ENCODE assay signal across 8 cellular contexts in the genomic region with DNA sequence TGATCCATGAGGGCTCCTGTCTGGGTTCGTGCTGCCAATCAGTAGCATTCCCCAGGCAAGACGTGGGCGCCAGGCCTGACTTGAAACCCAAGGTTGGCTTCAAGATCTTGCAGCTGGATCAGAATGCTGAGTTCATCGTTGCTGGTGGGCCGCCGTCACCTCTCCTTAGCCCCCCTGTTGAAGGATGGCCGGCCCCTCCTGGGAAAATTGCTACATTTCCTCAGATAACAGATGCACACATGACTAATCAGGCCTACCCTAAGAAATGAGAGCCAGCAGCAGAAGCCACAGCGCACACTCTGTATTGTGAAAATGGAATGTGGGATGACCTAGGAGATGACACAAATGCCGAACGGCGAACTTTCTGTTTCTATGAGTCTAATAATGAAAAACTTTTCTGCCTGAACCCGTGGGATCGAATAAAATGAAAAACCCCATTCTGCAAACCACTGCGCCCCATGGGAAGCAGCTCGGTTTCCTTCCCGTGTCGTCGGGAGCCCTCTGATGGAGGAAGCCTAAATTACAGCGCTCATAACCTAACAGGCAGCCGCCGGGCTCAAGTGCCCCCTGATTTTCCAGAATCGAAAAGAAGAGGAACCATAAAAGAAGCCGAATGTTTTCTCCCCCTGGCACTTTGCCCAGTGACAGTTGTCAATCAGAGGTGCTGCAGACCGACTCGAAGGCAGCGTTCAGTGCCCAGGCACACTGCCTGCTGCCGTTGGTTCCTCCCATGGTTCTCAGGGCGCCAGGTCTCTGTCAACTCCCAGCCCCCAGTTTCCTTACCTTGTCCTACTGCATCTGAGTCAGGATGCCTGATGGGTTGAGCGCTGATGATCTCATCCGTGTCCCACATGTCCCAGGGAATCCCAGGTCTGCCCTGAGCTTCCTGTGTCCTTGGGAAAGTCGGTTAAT. TPM values are rescaled to one million over a fixed set of nuclear protein-coding genes. Genes with fewer than 3 reads are reported as not detected.
DNase-seq lines count a peak whose midpoint lies in the region; ATAC-seq and TF ChIP-seq lines count a peak whose summit lies in the region.

No MANE protein-coding gene starts in this region.

- H2AFZ ChIP-seq in IMR-90 (replicated peaks; ENCODE audit: low read length, poor library complexity): peak overlapping the region; percentile 83
- H2AFZ ChIP-seq in SK-N-SH (ENCODE audit: low read depth): no peak overlapping the region

- peaks cover 53% of the 10 kb centered on the region for H3K27me3 Mint-ChIP-seq in activated naive CD8-positive, alpha-beta T cell treated with anti-CD3 and anti-CD28 coated beads for 36 hours

- H2BK15ac ChIP-seq in IMR-90 (ENCODE audit: low read depth, low read length): peak overlapping the region; percentile 62; the same call in 1 of the 3 replicates

- TF ChIP-seq RAD21 in IMR-90 (IDR thresholded peaks at IDR 0.05; ENCODE audit: low read length) (peak; percentile 77), SK-N-SH (IDR thresholded peaks at IDR 0.05; ENCODE audit: low read length) (peak; percentile 92)

- no peaks in the 10 kb centered on the region for H3K9me2 ChIP-seq in SK-N-SH

- H3K9ac ChIP-seq in IMR-90 (ENCODE audit: low read depth, low read length): peak overlapping the region; percentile 56
- no peak overlapping the region for H3K9ac ChIP-seq in SK-N-SH

- TF ChIP-seq CTCF in IMR-90 (conservative IDR thresholded peaks at IDR 0.05; ENCODE audit: low read depth, low read length) (peak; percentile 76), SK-N-SH (IDR thresholded peaks at IDR 0.05) (peak; percentile 73), heart left ventricle (IDR thresholded peaks at IDR 0.05) (peak; percentile 65 to 91 (median 86)), retinal pigment epithelial cell (conservative IDR thresholded peaks at IDR 0.05; ENCODE audit: low read depth, low read length) (peak; percentile 80)

- peak overlapping the region; percentile 4 to 78 for H4K8ac ChIP-seq in IMR-90 (ENCODE audit: low read depth in 2 of 2, low read length in 2 of 2)

- H2AK5ac ChIP-seq in IMR-90 (ENCODE audit: low read depth, low read length): peak overlapping the region; percentile 89

- H3K36me3 ChIP-seq in IMR-90 (ENCODE audit: control insufficient read depth, insufficient read depth, low read length) (no peaks in the 10 kb centered on the region), SK-N-SH (replicated peaks in 1 of 2; ENCODE audit: control insufficient read depth in 1 of 2, insufficient read depth in 2 of 2, low read length in 1 of 2) (no peaks in the 10 kb centered on the region), heart left ventricle (no peaks in the 10 kb centered on the region)

- in situ Hi-C loops in IMR-90 (cut with MboI; ENCODE audit: low sequenced_read_pairs): loop anchor here (5.0 kb wide), 1 partner anchor 84 kb away; no protein-coding TSS in a partner anchor

- H3K4me1 ChIP-seq in IMR-90 (ENCODE audit: control insufficient read depth, insufficient read depth, low read length): peaks cover 30% of the 10 kb centered on the region
- H3K4me1 ChIP-seq in SK-N-SH (ENCODE audit: control insufficient read depth in 1 of 2, insufficient read depth in 2 of 2, low read depth in 1 of 2, low read length in 1 of 2): peaks cover 0 to 5% of the 10 kb centered on the region in 2 experiments; a peak in 1 of 4 replicates
- H3K4me1 ChIP-seq in heart left ventricle: peaks cover 4 to 44% (median 27%) of the 10 kb centered on the region in 12 donors

- no peak overlapping the region for H3K4me3 Mint-ChIP-seq in activated naive CD8-positive, alpha-beta T cell treated with anti-CD3 and anti-CD28 coated beads for 36 hours

- H3K27ac ChIP-seq in IMR-90 (ENCODE audit: insufficient read depth, low read length) (peak overlapping the region; percentile 71), SK-N-SH (ENCODE audit: low read depth in 2 of 2, low read length in 1 of 2) (no peak overlapping the region; a peak in 1 of 4 replicates), heart left ventricle (peak overlapping the region in 11 of 12 donors; percentile 11 to 84 (median 49))

- H3K4me2 ChIP-seq in IMR-90 (ENCODE audit: low read depth, low read length): peak overlapping the region; percentile 70
- peak overlapping the region; percentile 55; the same call in 1 of the 2 replicates for H3K4me2 ChIP-seq in SK-N-SH

- H2BK120ac ChIP-seq in IMR-90 (ENCODE audit: low read depth, low read length): peak overlapping the region; percentile 69

- intact Hi-C loops in IMR-90 (cut with micrococcal nuclease): loop anchor here (1.0 to 2.0 kb wide), 2 partner anchors 54 to 86 kb away; no protein-coding TSS in a partner anchor
- intact Hi-C loops in heart left ventricle (cut with DNase I): loop anchor here in 9 of 10 donors (1.0 to 10.0 kb wide), 12 partner anchors 16 to 288 kb away; a partner anchor contains a TSS

- H3K14ac ChIP-seq in IMR-90 (replicated peaks; ENCODE audit: low read depth, low read length): peak overlapping the region; percentile 80; the same call in 1 of the 2 replicates

- no peaks in the 10 kb centered on the region for H3K36me3 Mint-ChIP-seq in activated naive CD8-positive, alpha-beta T cell treated with anti-CD3 and anti-CD28 coated beads for 36 hours

- H3K9me1 ChIP-seq in IMR-90 (ENCODE audit: insufficient read depth, low read length): peaks cover 9% of the 10 kb centered on the region

- H3K27me3 ChIP-seq in IMR-90 (ENCODE audit: control insufficient read depth, insufficient read depth, low read length): no peaks in the 10 kb centered on the region
- no peaks in the 10 kb centered on the region for H3K27me3 ChIP-seq in SK-N-SH (ENCODE audit: insufficient read depth)
- H3K27me3 ChIP-seq in heart left ventricle: peaks cover 0 to 40% (median 18%) of the 10 kb centered on the region in 9 donors

- H2AK9ac ChIP-seq in IMR-90 (replicated peaks; ENCODE audit: low read depth, low read length, poor library complexity): peak overlapping the region; percentile 70

- CTCF ChIA-PET in IMR-90 (lab: Yijun Ruan, JAX) (interaction anchor here (0.6 to 1.7 kb wide), 6 partner anchors 14 to 88 kb away, joined by 3 to 5 read pairs (median 4); no protein-coding TSS in a partner anchor), SK-N-SH (lab: Yijun Ruan, JAX) (interaction anchor here (0.6 to 8.4 kb wide), 41 partner anchors 9 to 299 kb away, joined by 3 to 138 read pairs (median 5); a partner anchor contains a TSS)

- H2BK20ac ChIP-seq in IMR-90 (ENCODE audit: low read depth, low read length): peak overlapping the region; percentile 67

- peak overlapping the region; percentile 47 for H4K91ac ChIP-seq in IMR-90 (ENCODE audit: insufficient read depth, low read depth, low read length)

- peak overlapping the region; percentile 64 for H2BK5ac ChIP-seq in IMR-90 (ENCODE audit: low read depth, low read length, poor library complexity, severe bottlenecking)

- TF ChIP-seq EP300 in SK-N-SH (IDR thresholded peaks at IDR 0.05; ENCODE audit: borderline replicate concordance in 1 of 2, low read depth in 1 of 2, low read length in 1 of 2): no peak

- POLR2A ChIA-PET in IMR-90 (lab: Charles Lee; ENCODE audit: unreplicated experiment): no interaction called here
- POLR2A ChIA-PET in SK-N-SH (lab: Yijun Ruan, JAX): interaction anchor here (0.6 kb wide), 1 partner anchor 792 kb away, joined by 3 read pairs; no protein-coding TSS in a partner anchor

- H3K9me3 ChIP-seq in IMR-90 (ENCODE audit: control insufficient read depth, insufficient read depth, low read length) (no peaks in the 10 kb centered on the region), SK-N-SH (no peaks in the 10 kb centered on the region), heart left ventricle (no peaks in the 10 kb centered on the region)

- no peaks in the 10 kb centered on the region for H3K79me2 ChIP-seq in SK-N-SH (ENCODE audit: insufficient read depth)

- no peaks in the 10 kb centered on the region for H3K9me3 Mint-ChIP-seq in activated naive CD8-positive, alpha-beta T cell treated with anti-CD3 and anti-CD28 coated beads for 36 hours

- H4K20me1 ChIP-seq in IMR-90 (ENCODE audit: insufficient read depth, low read length): no peaks in the 10 kb centered on the region
- H4K20me1 ChIP-seq in SK-N-SH (ENCODE audit: insufficient read depth): no peaks in the 10 kb centered on the region

- peaks cover 25% of the 10 kb centered on the region for H3K4me1 Mint-ChIP-seq in activated naive CD8-positive, alpha-beta T cell treated with anti-CD3 and anti-CD28 coated beads for 36 hours

- ATAC-seq in IMR-90 (ENCODE audit: low read depth) (peak; percentile 68), heart left ventricle (peak; percentile 35 to 74 (median 70)), GM19351 (IDR thresholded peaks at IDR 0.05; ENCODE audit: unreplicated experiment) (no peak)

- H3F3A ChIP-seq in SK-N-SH (replicated peaks; ENCODE audit: insufficient read depth): no peaks in the 10 kb centered on the region

- DNase-seq in NCI-H146 (lab: John Stamatoyannopoulos, UW) (peak; percentile 0), NCI-H146 treated with DMSO at 0.1 percent for 48 hours (lab: John Stamatoyannopoulos, UW; ENCODE audit: unreplicated experiment) (no peak), IMR-90 (peak; percentile 94), SK-N-SH (peak; percentile 81), heart left ventricle (peak; percentile 70 to 82 (median 77)), retinal pigment epithelial cell (ENCODE audit: low read depth) (no peak)
- peak; percentile 51 for DNase-seq in activated naive CD8-positive, alpha-beta T cell treated with anti-CD3 and anti-CD28 coated beads for 36 hours

- H3K23ac ChIP-seq in IMR-90 (ENCODE audit: low read depth, low read length): peak overlapping the region; percentile 75

- peak overlapping the region; percentile 2; the same call in 1 of the 2 replicates for H3K4me3 ChIP-seq in IMR-90 (ENCODE audit: insufficient read depth, low read depth, low read length)
- no peak overlapping the region; a peak in 1 of 4 replicates for H3K4me3 ChIP-seq in SK-N-SH (ENCODE audit: low read depth in 2 of 2, low read length in 1 of 2)
- H3K4me3 ChIP-seq in heart left ventricle: peak overlapping the region in 9 of 12 donors; percentile 4 to 27 (median 17)
- H3K4me3 ChIP-seq in retinal pigment epithelial cell (ENCODE audit: low read length): no peak overlapping the region

- no TSS peak for BruUV-seq in IMR-90 (replicated peaks; lab: Mats Ljungman, UMichigan)

- peak overlapping the region; percentile 6 for H4K5ac ChIP-seq in IMR-90 (ENCODE audit: low read depth, low read length)

- no peak overlapping the region for H3K27ac Mint-ChIP-seq in activated naive CD8-positive, alpha-beta T cell treated with anti-CD3 and anti-CD28 coated beads for 36 hours

- TF ChIP-seq POLR2A in IMR-90 (IDR thresholded peaks at IDR 0.05; ENCODE audit: low read depth, low read length) (no peak), heart left ventricle (IDR thresholded peaks at IDR 0.05) (no peak)

- H3K56ac ChIP-seq in IMR-90 (ENCODE audit: extremely low read depth, insufficient read depth, low read length): no peak overlapping the region

- H3K18ac ChIP-seq in IMR-90 (ENCODE audit: low read depth, low read length): peak overlapping the region; percentile 35

- peaks cover 0 to 46% of the 10 kb centered on the region in 2 experiments; a peak in 2 of 4 replicates for H3K79me1 ChIP-seq in IMR-90 (ENCODE audit: low read depth in 1 of 2, low read length in 2 of 2)

- dilution Hi-C loops in IMR-90 (cut with HindIII; ENCODE audit: low sequenced_read_pairs, unreplicated experiment): no loop called here

- WGBS in IMR-90 (ENCODE audit: extremely low coverage in 2 of 2, insufficient read length in 1 of 2), 2 experiments: 43% methylated on average over 8 of the region's 31 CpGs; no CpG with 5 or more reads in 1 of the 2 experiments
- 25% methylated on average over 27 of the region's 31 CpGs for WGBS in SK-N-SH (ENCODE audit: low lambda C conversion rate)
- WGBS in heart left ventricle, 4 donors: 18 to 24% (median 20%) methylated on average over 31 of the region's 31 CpGs

- peak overlapping the region; percentile 89 for H3K4ac ChIP-seq in IMR-90 (ENCODE audit: low read depth, low read length)

RNA-seq across cellular contexts. Expression of a gene that starts 38.2 kb away (rescaled TPM):
- total RNA-seq in IMR-90 (2012; rRNA removed): 8.3 and 9.3 TPM in 2 replicates
- 22.1 and 22.7 TPM in 2 replicates for polyA plus RNA-seq in IMR-90 (2012; rRNA removed)
- 11.9 and 21.1 TPM in 2 replicates for polyA plus RNA-seq in IMR-90 (2012; cell fraction: cytosol; rRNA removed)
- polyA plus RNA-seq in IMR-90 (2012; cell fraction: nucleus; rRNA removed; ENCODE audit: low replicate concordance): 23.3 and 30.1 TPM in 2 replicates
- polyA plus RNA-seq in SK-N-SH (2012; rRNA removed): 16.2 and 19.1 TPM in 2 replicates
- 10.0 and 13.9 TPM in 2 replicates for polyA plus RNA-seq in SK-N-SH (2012; cell fraction: cytosol; rRNA removed)
- 23.2 and 26.0 TPM in 2 replicates for polyA plus RNA-seq in SK-N-SH (2012; cell fraction: nucleus; rRNA removed)
- total RNA-seq in activated naive CD8-positive, alpha-beta T cell treated with anti-CD3 and anti-CD28 coated beads for 36 hours: 1 to 10 TPM; 5.7 to 5.9 TPM
- total RNA-seq in heart left ventricle: 10 to 100 TPM; 16.0 to 54.5 (median 27.9) TPM
- polyA plus RNA-seq in heart left ventricle: 10 to 100 TPM; 11.0 to 15.7 TPM

Comparison
In these comparisons a context has a peak if more than half of its experiments do, and no peak if none do; other contexts are left out.
1. DNase-seq: peak in NCI-H146 (single experiment), IMR-90 (single experiment), SK-N-SH (single experiment), activated naive CD8-positive, alpha-beta T cell treated with anti-CD3 and anti-CD28 coated beads for 36 hours (single experiment) and heart left ventricle (5 of 5); none in NCI-H146 treated with DMSO at 0.1 percent for 48 hours (single experiment) and retinal pigment epithelial cell (single experiment).
2. H3K27ac ChIP-seq: peak in IMR-90 (single experiment) and heart left ventricle (11 of 12); none in SK-N-SH (0 of 2).
3. H3K4me3 ChIP-seq: peak in IMR-90 (single experiment) and heart left ventricle (9 of 12); none in SK-N-SH (0 of 2) and retinal pigment epithelial cell (single experiment).
4. Peak in every context shown above with its lines, with median percentiles within 50 percentile points of each other: CTCF ChIP-seq.